Comparison of ENCODE assay signal across 12 cellular contexts in the genomic region with DNA sequence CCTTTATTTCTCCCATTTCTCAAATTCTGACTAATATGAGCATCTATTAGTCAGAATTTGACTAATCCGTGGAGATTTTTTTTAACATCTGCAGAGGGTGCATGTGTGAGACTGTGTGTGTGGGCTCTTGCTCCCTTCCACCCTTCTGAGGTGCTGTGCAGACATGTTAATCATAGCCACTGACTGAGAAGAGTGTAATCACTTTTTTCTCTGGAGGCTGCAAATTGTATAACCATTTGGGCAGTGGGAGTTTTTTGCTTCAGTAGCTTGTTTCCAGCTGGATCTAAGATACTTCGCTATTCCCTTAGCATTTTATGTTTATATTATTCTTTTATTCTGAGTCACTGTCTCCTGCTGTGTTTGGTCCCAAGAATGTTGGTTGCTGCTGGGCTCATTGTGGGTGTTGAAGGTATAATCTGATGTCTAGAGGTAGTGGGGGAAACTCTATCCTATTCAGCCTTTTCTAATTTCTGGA.
DNase-seq lines count a peak whose midpoint lies in the region; ATAC-seq and TF ChIP-seq lines count a peak whose summit lies in the region.
"Had no signal": no experiment of that assay in that cellular context is flagged by ENCODE, and none has a peak within 500 bp of the region (broad histone marks: within the 10 kb centered on the region; RNA-seq: fewer than 3 reads in every experiment).

No MANE protein-coding gene starts in this region.

- H3K27ac ChIP-seq in CD8-positive, alpha-beta memory T cell (ENCODE audit: low read depth, low read length): no peak overlapping the region
- H3K27ac ChIP-seq: body of pancreas had no signal

- no peaks in the 10 kb centered on the region for H3K36me3 ChIP-seq in CD8-positive, alpha-beta memory T cell (ENCODE audit: insufficient read depth, low read length)

- peak overlapping the region; percentile 74 for H3K27ac Mint-ChIP-seq in HFFc6
- peak overlapping the region in 3 of 8 donors; percentile 14 to 68 (median 16) for H3K27ac Mint-ChIP-seq in CD8-positive, alpha-beta memory T cell

- H3K4me3 ChIP-seq in AG10803 (ENCODE audit: low read length): no peak overlapping the region
- no peak overlapping the region for H3K4me3 ChIP-seq in CD8-positive, alpha-beta memory T cell (ENCODE audit: low read length)
- H3K4me3 ChIP-seq: body of pancreas had no signal

- POLR2A ChIA-PET in CD8-positive, alpha-beta memory T cell (lab: Charles Lee): no interaction called here

- H3K9me3 Mint-ChIP-seq in HFFc6: no peaks in the 10 kb centered on the region
- no peaks in the 10 kb centered on the region for H3K9me3 Mint-ChIP-seq in CD8-positive, alpha-beta memory T cell
- H3K9me3 Mint-ChIP-seq: nephron had no signal

- CTCF ChIA-PET in CD8-positive, alpha-beta memory T cell (lab: Charles Lee): no interaction called here

- peak; percentile 79 for DNase-seq in AG10803 (ENCODE audit: low read depth)
- DNase-seq in HFFc6: peak; percentile 73
- peak; percentile 59 for DNase-seq in amniotic epithelial cell (ENCODE audit: low read depth)
- peak; percentile 78 for DNase-seq in iris pigment epithelial cell (ENCODE audit: low read depth)
- DNase-seq in DMS53 (lab: John Stamatoyannopoulos, UW): no peak
- no peak for DNase-seq in CD8-positive, alpha-beta memory T cell
- DNase-seq in GDM1 (lab: John Stamatoyannopoulos, UW): no peak
- DNase-seq: body of pancreas; NCI-H510A; stimulated activated CD4-positive, alpha-beta T cell treated with anti-CD3 and anti-CD28 coated beads, Interleukin-1b, Interleukin-23, amount 100 ng/mL, for 48 hours had no signal

- no peaks in the 10 kb centered on the region for H3K9me3 ChIP-seq in CD8-positive, alpha-beta memory T cell (ENCODE audit: low read length)
- H3K9me3 ChIP-seq: body of pancreas had no signal

- TF ChIP-seq CTCF in AG10803 (conservative IDR thresholded peaks at IDR 0.05; ENCODE audit: low read length) (no peak), HFFc6 (IDR thresholded peaks at IDR 0.05) (no peak)

- no peaks in the 10 kb centered on the region for H3K27me3 Mint-ChIP-seq in HFFc6 (ENCODE audit: insufficient read depth)
- peaks cover 0 to 6% of the 10 kb centered on the region in 2 donors for H3K27me3 Mint-ChIP-seq in CD8-positive, alpha-beta memory T cell

- no peaks in the 10 kb centered on the region for H3K36me3 Mint-ChIP-seq in HFFc6 (ENCODE audit: low read depth)
- H3K36me3 Mint-ChIP-seq in CD8-positive, alpha-beta memory T cell: peaks cover 0 to 3% (median 0%) of the 10 kb centered on the region in 3 donors

- peaks cover 10% of the 10 kb centered on the region for H3K4me1 ChIP-seq in CD8-positive, alpha-beta memory T cell (ENCODE audit: insufficient read depth, low read length)

- ATAC-seq in HG03095 (IDR thresholded peaks at IDR 0.05; ENCODE audit: unreplicated experiment): no peak
- ATAC-seq: body of pancreas had no signal

- peak overlapping the region; percentile 70 for H3K4me3 Mint-ChIP-seq in HFFc6
- H3K4me3 Mint-ChIP-seq in CD8-positive, alpha-beta memory T cell: no peak overlapping the region
- H3K4me3 Mint-ChIP-seq: nephron had no signal

- no peaks in the 10 kb centered on the region for H3K27me3 ChIP-seq in CD8-positive, alpha-beta memory T cell (ENCODE audit: insufficient read depth, low read length, poor library complexity, severe bottlenecking)
- H3K27me3 ChIP-seq: body of pancreas had no signal

- H3K4me1 Mint-ChIP-seq in HFFc6 (ENCODE audit: low read depth): peaks cover 61% of the 10 kb centered on the region
- peaks cover 19 to 32% (median 29%) of the 10 kb centered on the region in 3 donors for H3K4me1 Mint-ChIP-seq in CD8-positive, alpha-beta memory T cell

Comparison
In these comparisons a context has a peak if more than half of its experiments do, and no peak if none do; other contexts are left out.
1. DNase-seq: peak in AG10803 (single experiment), HFFc6 (single experiment), amniotic epithelial cell (single experiment) and iris pigment epithelial cell (single experiment); none in DMS53 (single experiment), CD8-positive, alpha-beta memory T cell (0 of 5) and GDM1 (single experiment).